37 cellular contexts compared by ENCODE assay signal in the genomic region with DNA sequence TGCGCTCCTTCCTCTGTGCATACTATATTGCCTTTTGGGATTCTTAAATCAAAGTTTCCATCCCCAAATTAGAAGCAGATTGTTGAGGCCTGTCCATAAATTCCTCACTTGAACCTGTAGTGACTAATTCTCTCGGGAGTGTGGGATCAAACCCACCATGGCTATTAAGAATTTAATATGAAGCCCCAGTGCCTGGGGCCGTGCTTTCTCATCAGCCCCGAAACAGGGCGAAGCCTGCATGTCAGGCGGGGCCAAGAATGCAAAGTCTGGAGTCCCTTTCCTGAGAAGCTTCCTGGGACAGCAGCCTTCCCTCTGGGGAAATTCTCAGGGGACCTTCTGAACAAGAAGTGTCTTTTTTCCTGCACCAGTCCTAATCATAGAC. TPM values are rescaled to one million over a fixed set of nuclear protein-coding genes. Genes with fewer than 3 reads are reported as not detected.
DNase-seq lines count a peak whose midpoint lies in the region; ATAC-seq, FAIRE-seq and TF ChIP-seq lines count a peak whose summit lies in the region.
"Had no signal": no experiment of that assay in that cellular context is flagged by ENCODE, and none has a peak within 500 bp of the region (broad histone marks: within the 10 kb centered on the region; RNA-seq: fewer than 3 reads in every experiment).

No MANE protein-coding gene starts in this region.

- no peak overlapping the region for H3K23ac ChIP-seq in H1 (ENCODE audit: insufficient read length)

- no TSS peak for BruUV-seq in A673 (replicated peaks; lab: Mats Ljungman, UMichigan)

- H2AFZ ChIP-seq in H1 (ENCODE audit: low read length), result no peak overlapping the region

- H3K56ac ChIP-seq in H1 (replicated peaks; ENCODE audit: insufficient read length, low read depth, low read length), result no peak overlapping the region

- TF ChIP-seq CTCF in A673 (conservative IDR thresholded peaks at IDR 0.05; ENCODE audit: low read depth, low read length) (no peak), RWPE1 (conservative IDR thresholded peaks at IDR 0.05; ENCODE audit: low read depth) (no peak), H1 (IDR thresholded peaks at IDR 0.05; ENCODE audit: control extremely low read depth in 1 of 3, insufficient read depth in 1 of 3, low read depth in 1 of 3, low read length in 3 of 3) (no peak), mesothelial cell of epicardium (IDR thresholded peaks at IDR 0.05; ENCODE audit: unreplicated experiment) (no peak)

- H3K79me2 ChIP-seq in H1 (ENCODE audit: control insufficient read depth in 1 of 2, insufficient read depth in 2 of 2, low read length in 2 of 2), result no peaks in the 10 kb centered on the region

- H3K36me3 ChIP-seq in A673 (ENCODE audit: insufficient read depth, low read length, poor library complexity, severe bottlenecking) (no peaks in the 10 kb centered on the region), H1 (ENCODE audit: control insufficient read depth in 2 of 4, insufficient read depth in 4 of 4, low read length in 3 of 4) (no peaks in the 10 kb centered on the region)
- H3K36me3 ChIP-seq: cardiac muscle cell, colonic mucosa, left ventricle myocardium inferior, neutrophil, spleen, tibial artery had no signal

- H3K27ac ChIP-seq in A673 (ENCODE audit: low read depth, low read length, poor library complexity, severe bottlenecking) (no peak overlapping the region), RWPE1 (peak overlapping the region; percentile 98), H1 (ENCODE audit: low read depth, low read length) (no peak overlapping the region)
- H3K27ac ChIP-seq: 22Rv1, cardiac muscle cell, colonic mucosa, HL-60, KMS-11, left ventricle myocardium inferior, neutrophil, spleen, tibial artery had no signal

- TF ChIP-seq RAD21 in H1 (IDR thresholded peaks at IDR 0.05 in 1 of 2, conservative IDR thresholded peaks at IDR 0.05 in 1 of 2; ENCODE audit: low read depth in 2 of 2, low read length in 2 of 2), result no peak

- H3K27me3 ChIP-seq in A673 (replicated peaks; ENCODE audit: insufficient read depth, low read depth, low read length, poor library complexity) (no peaks in the 10 kb centered on the region), H1 (replicated peaks in 1 of 4; ENCODE audit: control insufficient read depth in 3 of 4, extremely low read depth in 1 of 4, insufficient read depth in 3 of 4, low read length in 3 of 4) (no peaks in the 10 kb centered on the region)
- H3K27me3 ChIP-seq: cardiac muscle cell, colonic mucosa had no signal

- no peaks in the 10 kb centered on the region for H3K36me3 Mint-ChIP-seq in mesothelial cell of epicardium
- H3K36me3 Mint-ChIP-seq: activated naive CD4-positive, alpha-beta T cell treated with anti-CD3 and anti-CD28 coated beads, Interleukin-2, amount 50 U/mL, for 24 hours; naive B cell had no signal

- no peaks in the 10 kb centered on the region for H3K27me3 Mint-ChIP-seq in mesothelial cell of epicardium (ENCODE audit: low read depth)
- H3K27me3 Mint-ChIP-seq: activated naive CD4-positive, alpha-beta T cell treated with anti-CD3 and anti-CD28 coated beads, Interleukin-2, amount 50 U/mL, for 24 hours had no signal

- H3K79me1 ChIP-seq in H1 (ENCODE audit: low read depth, low read length), result no peaks in the 10 kb centered on the region

- peak; percentile 28 for DNase-seq in A673 (ENCODE audit: low spot score)
- DNase-seq in RWPE1 (ENCODE audit: low spot score), result no peak
- no peak for DNase-seq in H1 (ENCODE audit: low read depth in 1 of 2, low spot score in 2 of 2)
- DNase-seq in mesothelial cell of epicardium (ENCODE audit: low spot score in 2 of 2, unreplicated experiment in 2 of 2), result no peak
- no peak for DNase-seq in SIG-M5 treated with dmso at 0.1 percent for 504 hours (lab: John Stamatoyannopoulos, UW; ENCODE audit: unreplicated experiment)
- no peak for DNase-seq in NCI-H510A treated with DMSO at 0.1 percent for 48 hours (lab: John Stamatoyannopoulos, UW)
- DNase-seq in NCI-H1436 treated with DMSO at 0.1 percent for 48 hours (lab: John Stamatoyannopoulos, UW), result no peak
- DNase-seq: activated CD4-positive, alpha-beta T cell treated with anti-CD3 and anti-CD28 coated beads for 1 hour; activated CD8-positive, alpha-beta T cell treated with anti-CD3 and anti-CD28 coated beads for 36 hours; Calu3; colonic mucosa; DMS79 treated with DMSO at 0.1 percent for 48 hours; effector memory CD4-positive, alpha-beta T cell; erythroblast; head of caudate nucleus; left ventricle myocardium inferior; midbrain; naive B cell; NCI-H2029 treated with DMSO at 0.1 percent for 48 hours; NCI-H524 treated with DMSO at 0.1 percent for 48 hours; OCI-M1; right cardiac atrium; spleen; stimulated activated CD4-positive, alpha-beta T cell treated with anti-CD3 and anti-CD28 coated beads, Interleukin-2, amount 100 ng/mL, for 24 hours; tibial artery had no signal

- H3K4me3 Mint-ChIP-seq in mesothelial cell of epicardium, result no peak overlapping the region
- H3K4me3 Mint-ChIP-seq: activated CD8-positive, alpha-beta T cell treated with anti-CD3 and anti-CD28 coated beads for 36 hours; activated naive CD4-positive, alpha-beta T cell treated with anti-CD3 and anti-CD28 coated beads, Interleukin-2, amount 50 U/mL, for 24 hours; naive B cell; T-helper 2 cell treated with Interferon-gamma antibody and Interleukin-4, amounts not matched to agents 5 μg/mL and 100 μg/mL, for 36 hours had no signal

- peak overlapping the region; percentile 9; the same call in 1 of the 2 replicates for H2BK5ac ChIP-seq in H1 (ENCODE audit: low read depth, low read length)

- H3K4me1 ChIP-seq in A673 (ENCODE audit: insufficient read depth, low read length, poor library complexity, severe bottlenecking), result no peaks in the 10 kb centered on the region
- peaks cover 4 to 10% (median 8%) of the 10 kb centered on the region in 4 experiments for H3K4me1 ChIP-seq in H1 (replicated peaks in 1 of 4; ENCODE audit: control insufficient read depth in 3 of 4, insufficient read depth in 4 of 4, low read length in 3 of 4)
- H3K4me1 ChIP-seq: colonic mucosa, spleen, tibial artery had no signal

- H3K14ac ChIP-seq in H1 (ENCODE audit: insufficient read length), result no peak overlapping the region

- FAIRE-seq in H1 (lab: Jason Lieb, UNC), result no peak
- FAIRE-seq: GM19239 had no signal

- no peaks in the 10 kb centered on the region for H3K9me3 ChIP-seq in A673 (ENCODE audit: low read depth, low read length, poor library complexity, severe bottlenecking)
- H3K9me3 ChIP-seq in H1 (ENCODE audit: insufficient read depth in 2 of 2, low read depth in 1 of 2, low read length in 1 of 2), result no peaks in the 10 kb centered on the region
- H3K9me3 ChIP-seq: colonic mucosa, neutrophil, spleen, tibial artery had no signal

- POLR2A ChIA-PET in A673 (lab: Charles Lee; ENCODE audit: low non-redundant PET), result no interaction called here
- POLR2A ChIA-PET in RWPE1 (lab: Yijun Ruan, JAX; ENCODE audit: low non-redundant PET), result interaction anchor here (0.6 to 1.7 kb wide), 4 partner anchors 17 to 50 kb away, joined by 3 to 9 read pairs (median 4); no protein-coding TSS in a partner anchor
- POLR2A ChIA-PET in H1 (lab: Charles Lee; ENCODE audit: partially characterized antibody), result interaction anchor here (1.0 to 1.5 kb wide), 5 partner anchors 9 to 150 kb away, joined by 3 to 5 read pairs (median 3); no protein-coding TSS in a partner anchor

- H3K4me2 ChIP-seq in H1 (ENCODE audit: insufficient read depth in 1 of 2, low read depth in 2 of 2, low read length in 2 of 2), result peak overlapping the region; percentile 9 to 24; a peak in 2 of 4 replicates
- H3K4me2 ChIP-seq: KMS-11 had no signal

- no peak overlapping the region for H3K18ac ChIP-seq in H1 (ENCODE audit: extremely low read depth, low read length)

- no peak overlapping the region for H2BK120ac ChIP-seq in H1 (replicated peaks; ENCODE audit: low read depth, low read length)

- ATAC-seq in GM18868 (IDR thresholded peaks at IDR 0.05; ENCODE audit: unreplicated experiment), result no peak
- ATAC-seq: activated CD8-positive, alpha-beta T cell treated with anti-CD3 and anti-CD28 coated beads for 36 hours; right cardiac atrium; Right ventricle myocardium inferior had no signal

- peaks cover 31% of the 10 kb centered on the region for H3K4me1 Mint-ChIP-seq in mesothelial cell of epicardium
- H3K4me1 Mint-ChIP-seq: naive B cell had no signal

- H2BK20ac ChIP-seq in H1 (ENCODE audit: low read length), result no peak overlapping the region; the same call in 1 of the 2 replicates

- no peak for TF ChIP-seq EP300 in H1 (IDR thresholded peaks at IDR 0.05; ENCODE audit: borderline replicate concordance in 1 of 2, low read depth in 2 of 2, low read length in 2 of 2)

- H3K27ac Mint-ChIP-seq in mesothelial cell of epicardium, result peak overlapping the region; percentile 67
- H3K27ac Mint-ChIP-seq: activated CD8-positive, alpha-beta T cell treated with anti-CD3 and anti-CD28 coated beads for 36 hours; activated naive CD4-positive, alpha-beta T cell treated with anti-CD3 and anti-CD28 coated beads, Interleukin-2, amount 50 U/mL, for 24 hours; activated T-helper 2 cell treated with anti-CD3 and anti-CD28 coated beads, Interferon-gamma antibody, Interleukin-2, Interleukin-4, amounts not matched to agents 10 μg/mL and 5 μg/mL and 100 μg/mL, durations not matched to agents 14 hours and 24 hours and 36 hours; naive B cell; T-helper 2 cell treated with Interferon-gamma antibody and Interleukin-4, amounts not matched to agents 5 μg/mL and 100 μg/mL, for 36 hours had no signal

- no peaks in the 10 kb centered on the region for H3K23me2 ChIP-seq in H1 (ENCODE audit: low read depth, low read length)

- H3K4me3 ChIP-seq in A673 (ENCODE audit: low read depth, low read length, poor library complexity, severe bottlenecking) (no peak overlapping the region), H1 (ENCODE audit: extremely low read depth in 1 of 4, insufficient read depth in 2 of 4, low read depth in 3 of 4, low read length in 4 of 4) (no peak overlapping the region)
- H3K4me3 ChIP-seq: cardiac muscle cell, colonic mucosa, left ventricle myocardium inferior, spleen, tibial artery had no signal

- no peak overlapping the region for H3K4ac ChIP-seq in H1 (replicated peaks; ENCODE audit: insufficient read length, low read depth, low read length)

- 76% methylated on average over 6 of the region's 6 CpGs; no CpG with 5 or more reads in 1 of the 2 experiments for WGBS in H1 (ENCODE audit: extremely low coverage in 1 of 2, insufficient coverage in 1 of 2, insufficient read length in 1 of 2, insufficient replicate concordance in 2 of 2, low coverage in 1 of 2, low lambda C conversion rate in 2 of 2, missing lambda C conversion rate in 1 of 2), 2 experiments

- no peak overlapping the region; the same call in 1 of the 2 replicates for H2BK12ac ChIP-seq in H1 (ENCODE audit: low read depth, low read length)

- CTCF ChIA-PET in A673 (lab: Charles Lee) (no interaction called here), RWPE1 (lab: Yijun Ruan, JAX) (interaction anchor here (0.7 to 3.9 kb wide), 5 partner anchors 15 to 38 kb away, joined by 3 to 18 read pairs (median 4); no protein-coding TSS in a partner anchor), H1 (lab: Charles Lee; ENCODE audit: partially characterized antibody) (interaction anchor here (0.7 to 4.0 kb wide), 8 partner anchors 12 to 172 kb away, joined by 3 to 28 read pairs (median 6); no protein-coding TSS in a partner anchor)

- intact Hi-C loops in A673 (cut with micrococcal nuclease; ENCODE audit: unreplicated experiment), result no loop called here

- H4K8ac ChIP-seq in H1 (ENCODE audit: extremely low read depth, insufficient read depth, low read length), result no peak overlapping the region

- no peaks in the 10 kb centered on the region for H3K9me3 Mint-ChIP-seq in mesothelial cell of epicardium
- H3K9me3 Mint-ChIP-seq: activated CD8-positive, alpha-beta T cell treated with anti-CD3 and anti-CD28 coated beads for 36 hours; activated naive CD4-positive, alpha-beta T cell treated with anti-CD3 and anti-CD28 coated beads, Interleukin-2, amount 50 U/mL, for 24 hours; activated T-helper 2 cell treated with anti-CD3 and anti-CD28 coated beads, Interferon-gamma antibody, Interleukin-2, Interleukin-4, amounts not matched to agents 10 μg/mL and 5 μg/mL and 100 μg/mL, durations not matched to agents 14 hours and 24 hours and 36 hours; T-helper 2 cell treated with Interferon-gamma antibody and Interleukin-4, amounts not matched to agents 5 μg/mL and 100 μg/mL, for 36 hours had no signal

- no peak overlapping the region for H4K5ac ChIP-seq in H1 (ENCODE audit: insufficient read length, low read depth, low read length)

- H2AK5ac ChIP-seq in H1 (ENCODE audit: low read depth, low read length), result no peak overlapping the region

- no peak overlapping the region for H2BK15ac ChIP-seq in H1 (ENCODE audit: low read length)

- no peaks in the 10 kb centered on the region for H4K20me1 ChIP-seq in H1 (replicated peaks in 1 of 2; ENCODE audit: control insufficient read depth in 1 of 2, insufficient read depth in 2 of 2, low read length in 2 of 2)

- no peak overlapping the region for H3K9ac ChIP-seq in H1 (replicated peaks in 1 of 4; ENCODE audit: extremely low read depth in 1 of 4, low read depth in 3 of 4, low read length in 3 of 4)
- H3K9ac ChIP-seq: KMS-11 had no signal

- TF ChIP-seq POLR2A in H1 (IDR thresholded peaks at IDR 0.05; ENCODE audit: control extremely low read depth in 1 of 2, low read depth in 2 of 2, low read length in 2 of 2), result no peak

- no peak overlapping the region for H4K91ac ChIP-seq in H1 (replicated peaks; ENCODE audit: insufficient read length, low read length)

RNA-seq across cellular contexts. Expression of a gene that starts 29.3 kb away (rescaled TPM):
- total RNA-seq in A673 (2021) (not detected in 2 replicates), mesothelial cell of epicardium (2.5 to 2.8 TPM (median 2.8 TPM) in 3 replicates)
- 0.29 and 0.30 TPM in 2 replicates for total RNA-seq in H1 (2021; fragmentation: NEBNext Ultra II Directional; extraction: Animal tissue kit (Norgen Biotek cat#: 25700))
- 0.09 and 0.12 TPM in 2 replicates for polyA plus RNA-seq in H1 (2011; rRNA removed)
- 0.08 TPM for polyA plus RNA-seq in H1 (2011; cell fraction: cytosol; rRNA removed)
- 0.24 TPM for polyA plus RNA-seq in H1 (2011; cell fraction: nucleus; rRNA removed)
- polyA plus RNA-seq in H1 (2012, experiment 1 of 2), result 0.20 to 0.37 TPM (median 0.28 TPM) in 4 replicates
- polyA plus RNA-seq in H1 (2012, experiment 2 of 2), result 0.03 TPM
- 0.04 TPM for polyA plus RNA-seq in H1 (2013, experiment 1 of 2)
- 0.04 TPM for polyA plus RNA-seq in H1 (2013, experiment 2 of 2)
- 0.35 and 0.68 TPM in 2 replicates for polyA minus RNA-seq in H1 (2011; rRNA and poly(A)+ RNA removed)
- polyA minus RNA-seq in H1 (2011; cell fraction: cytosol; rRNA and poly(A)+ RNA removed), result 0.22 TPM
- polyA minus RNA-seq in H1 (2011; cell fraction: nucleus; rRNA and poly(A)+ RNA removed), result 0.70 TPM
- total RNA-seq: activated CD8-positive, alpha-beta T cell treated with anti-CD3 and anti-CD28 coated beads for 36 hours; Calu3; colonic mucosa; left ventricle myocardium inferior; posterior vena cava; Right ventricle myocardium inferior had no signal
